In genomic region chrX:32448945-32449344, GRCh38 we compare ENCODE assay signal across 9 cellular contexts.
DNase-seq lines count a peak whose midpoint lies in the region; ATAC-seq lines count a peak whose summit lies in the region.
"Had no signal": no experiment of that assay in that cellular context is flagged by ENCODE, and none has a peak within 500 bp of the region (broad histone marks: within the 10 kb centered on the region; RNA-seq: fewer than 3 reads in every experiment).

No MANE protein-coding gene starts in this region.

- peaks cover 18% of the 10 kb centered on the region for H3K4me1 Mint-ChIP-seq in activated CD8-positive, alpha-beta T cell treated with anti-CD3 and anti-CD28 coated beads, Interleukin-2, amount 10 ng/mL, durations not matched to agents 7 days and 5 days (ENCODE audit: low read depth)

- peaks cover 4% of the 10 kb centered on the region for H3K36me3 Mint-ChIP-seq in activated CD8-positive, alpha-beta T cell treated with anti-CD3 and anti-CD28 coated beads, Interleukin-2, amount 10 ng/mL, durations not matched to agents 7 days and 5 days (ENCODE audit: low read depth)

- H3K27me3 Mint-ChIP-seq in activated CD8-positive, alpha-beta T cell treated with anti-CD3 and anti-CD28 coated beads, Interleukin-2, amount 10 ng/mL, durations not matched to agents 7 days and 5 days (ENCODE audit: low read depth): peaks cover 2% of the 10 kb centered on the region

- peak overlapping the region; percentile 55 for H3K27ac Mint-ChIP-seq in activated CD8-positive, alpha-beta T cell treated with anti-CD3 and anti-CD28 coated beads, Interleukin-2, amount 10 ng/mL, durations not matched to agents 7 days and 5 days

- no peak for DNase-seq in activated CD8-positive, alpha-beta T cell treated with anti-CD3 and anti-CD28 coated beads, Interleukin-2, amount 10 ng/mL, durations not matched to agents 7 days and 5 days
- no peak for DNase-seq in NCI-H82 (lab: John Stamatoyannopoulos, UW)
- no peak for DNase-seq in NCI-H1436 treated with DMSO at 0.1 percent for 48 hours (lab: John Stamatoyannopoulos, UW)
- no peak for DNase-seq in cerebellum (ENCODE audit: low spot score)
- DNase-seq in COLO829 (ENCODE audit: low spot score): no peak
- DNase-seq: lower lobe of right lung had no signal

- peaks cover 5% of the 10 kb centered on the region for H3K9me3 Mint-ChIP-seq in activated CD8-positive, alpha-beta T cell treated with anti-CD3 and anti-CD28 coated beads, Interleukin-2, amount 10 ng/mL, durations not matched to agents 7 days and 5 days (ENCODE audit: insufficient read depth)

- POLR2A ChIA-PET in activated CD8-positive, alpha-beta T cell treated with anti-CD3 and anti-CD28 coated beads, Interleukin-2, amount 10 ng/mL, durations not matched to agents 7 days and 5 days (lab: Charles Lee): no interaction called here

- ATAC-seq in GM18517 (IDR thresholded peaks at IDR 0.05; ENCODE audit: unreplicated experiment) (peak; percentile 71), GM21515 (IDR thresholded peaks at IDR 0.05; ENCODE audit: unreplicated experiment) (peak; percentile 75), HG03196 (IDR thresholded peaks at IDR 0.05; ENCODE audit: unreplicated experiment) (peak; percentile 72)
- no peak for ATAC-seq in activated CD8-positive, alpha-beta T cell treated with anti-CD3 and anti-CD28 coated beads, Interleukin-2, amount 10 ng/mL, durations not matched to agents 7 days and 5 days

- CTCF ChIA-PET in activated CD8-positive, alpha-beta T cell treated with anti-CD3 and anti-CD28 coated beads, Interleukin-2, amount 10 ng/mL, durations not matched to agents 7 days and 5 days (lab: Charles Lee): no interaction called here

- peak overlapping the region; percentile 36 for H3K4me3 Mint-ChIP-seq in activated CD8-positive, alpha-beta T cell treated with anti-CD3 and anti-CD28 coated beads, Interleukin-2, amount 10 ng/mL, durations not matched to agents 7 days and 5 days
